Comparison of ENCODE assay signal across 12 cellular contexts in the genomic region with DNA sequence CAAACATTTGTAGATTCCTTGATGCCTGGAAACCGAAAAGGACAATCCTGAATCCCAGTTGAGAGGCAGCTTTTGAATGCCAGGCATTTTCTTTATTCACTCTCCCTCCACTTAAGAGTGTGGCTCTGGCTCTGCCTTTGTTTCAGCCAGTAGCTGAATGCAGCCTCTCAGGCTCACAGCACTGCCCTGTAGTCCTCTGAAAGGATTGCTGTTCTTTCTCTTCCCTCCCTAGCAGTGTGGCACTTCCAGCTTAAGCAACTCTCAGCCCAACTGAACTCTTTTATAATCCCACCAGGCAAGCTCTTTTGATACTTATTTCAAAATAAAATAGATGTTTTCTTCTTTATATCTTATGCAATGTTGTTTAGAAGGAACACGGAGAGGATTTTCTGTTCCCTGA.
A peak's percentile ranks its signal among the peaks of the same experiment; 100 is the strongest.
DNase-seq lines count a peak whose midpoint lies in the region; ATAC-seq and TF ChIP-seq lines count a peak whose summit lies in the region.
"Had no signal": no experiment of that assay in that cellular context is flagged by ENCODE, and none has a peak within 500 bp of the region (broad histone marks: within the 10 kb centered on the region; RNA-seq: fewer than 3 reads in every experiment).

No MANE protein-coding gene starts in this region.

- no peaks in the 10 kb centered on the region for H3K27me3 ChIP-seq in endodermal cell (ENCODE audit: control insufficient read depth, insufficient read depth, low read length, poor library complexity, severe bottlenecking)
- H3K27me3 ChIP-seq in tibial nerve, result no peaks in the 10 kb centered on the region
- H3K27me3 ChIP-seq: brain microvascular endothelial cell, MG63 had no signal

- H3K27ac Mint-ChIP-seq in endodermal cell, result peak overlapping the region; percentile 63
- H3K27ac Mint-ChIP-seq: immature natural killer cell had no signal

- H3K9me3 Mint-ChIP-seq in endodermal cell, result peaks cover 4% of the 10 kb centered on the region

- no peak overlapping the region for H3K4me3 ChIP-seq in endodermal cell (ENCODE audit: low read length)
- no peak overlapping the region for H3K4me3 ChIP-seq in tibial nerve
- H3K4me3 ChIP-seq: MG63 had no signal

- peak; percentile 74 for DNase-seq in NCI-H69 (lab: John Stamatoyannopoulos, UW)
- DNase-seq in endodermal cell, result peak; percentile 64
- peak; percentile 47 for DNase-seq in iris pigment epithelial cell (ENCODE audit: low read depth)
- DNase-seq in tibial nerve (ENCODE audit: low spot score in 2 of 2), result no peak
- no peak for DNase-seq in SIG-M5 (lab: John Stamatoyannopoulos, UW)
- no peak for DNase-seq in NCI-H2196 treated with DMSO at 0.1 percent for 48 hours (lab: John Stamatoyannopoulos, UW; ENCODE audit: unreplicated experiment)
- DNase-seq: activated CD4-positive, alpha-beta T cell treated with anti-CD3 and anti-CD28 coated beads, Interleukin-2, amount 50 U/mL, for 1 hour; brain microvascular endothelial cell; immature natural killer cell; MG63; T-helper 2 cell had no signal

- TF ChIP-seq CTCF in endodermal cell (conservative IDR thresholded peaks at IDR 0.05), result no peak
- TF ChIP-seq CTCF in tibial nerve (IDR thresholded peaks at IDR 0.05), result no peak

- H3K4me3 Mint-ChIP-seq in endodermal cell, result no peak overlapping the region
- H3K4me3 Mint-ChIP-seq: immature natural killer cell had no signal

- no peak overlapping the region for H3K9ac ChIP-seq in endodermal cell (ENCODE audit: extremely low read depth, low read length, poor library complexity, severe bottlenecking)

- H3K27me3 Mint-ChIP-seq in endodermal cell (ENCODE audit: insufficient read depth), result no peaks in the 10 kb centered on the region

- WGBS in endodermal cell (ENCODE audit: insufficient coverage in 1 of 2, insufficient read length in 1 of 2), 2 experiments, result 0 to 59% methylated on average over 1 to 2 of the region's 2 CpGs
- WGBS in tibial nerve, 2 donors, result 41 to 52% methylated on average over 2 of the region's 2 CpGs

- H3K27ac ChIP-seq in endodermal cell (ENCODE audit: low read depth, low read length) (peak overlapping the region; percentile 82), tibial nerve (peak overlapping the region; percentile 42 to 67 (median 56))
- H3K27ac ChIP-seq: brain microvascular endothelial cell had no signal

- peaks cover 35% of the 10 kb centered on the region for H3K4me1 Mint-ChIP-seq in endodermal cell
- H3K4me1 Mint-ChIP-seq: immature natural killer cell had no signal

- TF ChIP-seq POLR2A in tibial nerve (IDR thresholded peaks at IDR 0.05), result peak in 1 of 2 donors; percentile 21

- no peaks in the 10 kb centered on the region for H3K36me3 ChIP-seq in endodermal cell (ENCODE audit: control insufficient read depth, insufficient read depth, low read length)
- H3K36me3 ChIP-seq in tibial nerve, result no peaks in the 10 kb centered on the region
- H3K36me3 ChIP-seq: brain microvascular endothelial cell, MG63 had no signal

- H3K36me3 Mint-ChIP-seq in endodermal cell (ENCODE audit: low read depth), result no peaks in the 10 kb centered on the region
- H3K36me3 Mint-ChIP-seq: immature natural killer cell had no signal

- no peak for ATAC-seq in GM18498 (IDR thresholded peaks at IDR 0.05; ENCODE audit: unreplicated experiment)

- H3K4me1 ChIP-seq in endodermal cell (ENCODE audit: control insufficient read depth, insufficient read depth, low read length) (peaks cover 7% of the 10 kb centered on the region), tibial nerve (peaks cover 0 to 16% (median 2%) of the 10 kb centered on the region in 4 donors)

- H3K9me3 ChIP-seq in endodermal cell (ENCODE audit: control insufficient read depth, low read length), result peaks cover 18% of the 10 kb centered on the region
- H3K9me3 ChIP-seq in tibial nerve, result no peaks in the 10 kb centered on the region
- H3K9me3 ChIP-seq: MG63 had no signal

- peak in 1 of 2 donors; percentile 54 for TF ChIP-seq EP300 in tibial nerve (IDR thresholded peaks at IDR 0.05)

Comparison
In these comparisons a context has a peak if more than half of its experiments do, and no peak if none do; other contexts are left out.
1. DNase-seq: peak in NCI-H69 (single experiment), endodermal cell (single experiment) and iris pigment epithelial cell (single experiment); none in tibial nerve (0 of 2), SIG-M5 (single experiment) and NCI-H2196 treated with DMSO at 0.1 percent for 48 hours (single experiment).